Comparison of ENCODE assay signal across 25 cellular contexts in genomic region chr7:156009569-156009968, GRCh38.
DNase-seq lines count a peak whose midpoint lies in the region; ATAC-seq, FAIRE-seq and TF ChIP-seq lines count a peak whose summit lies in the region.
"Had no signal": no experiment of that assay in that cellular context is flagged by ENCODE, and none has a peak within 500 bp of the region (broad histone marks: within the 10 kb centered on the region; RNA-seq: fewer than 3 reads in every experiment).

No MANE protein-coding gene starts in this region.

- H3K4me3 ChIP-seq in HEK293 (ENCODE audit: low read depth, low read length) (no peak overlapping the region), K562 (no peak overlapping the region), tibial nerve (no peak overlapping the region)
- H3K4me3 ChIP-seq: BLaER1, GM12878 had no signal

- peak; percentile 88 for FAIRE-seq in A204.1 (lab: Jason Lieb, UNC)
- no peak for FAIRE-seq in K562 (lab: Jason Lieb, UNC)
- FAIRE-seq: GM12878, GM12892, GM18507 had no signal

- DNase-seq in K562 (ENCODE audit: extremely low read depth in 1 of 4, low spot score in 3 of 4): no peak
- no peak for DNase-seq in tibial nerve (ENCODE audit: low spot score in 2 of 2)
- DNase-seq in amygdala (lab: John Stamatoyannopoulos, UW): no peak
- DNase-seq in NCI-H1048 (lab: John Stamatoyannopoulos, UW): no peak
- DNase-seq: ACHN; BE2C; C1 segment of cervical spinal cord; CD4-positive, alpha-beta memory T cell; CD4-positive, CD25-positive, alpha-beta regulatory T cell; CD8-positive, alpha-beta memory T cell; COR-L47; DMS 273 treated with DMSO at 0.1 percent for 48 hours; DMS153; DMS53; DMS79; DND-41; EL; GDM1 had no signal

- H4K20me1 ChIP-seq in K562 (replicated peaks; ENCODE audit: control insufficient read depth, insufficient read depth, low read length): no peaks in the 10 kb centered on the region; the same call in 1 of the 2 replicates
- H4K20me1 ChIP-seq: BLaER1 had no signal

- no peak overlapping the region for H3K9ac ChIP-seq in K562 (ENCODE audit: insufficient read depth in 1 of 2, low read depth in 2 of 2, low read length in 2 of 2)
- H3K9ac ChIP-seq: BLaER1 had no signal

- H3K36me3 ChIP-seq in HEK293 (ENCODE audit: control insufficient read depth in 2 of 2, insufficient read depth in 1 of 2, low read length in 2 of 2): no peaks in the 10 kb centered on the region
- no peaks in the 10 kb centered on the region for H3K36me3 ChIP-seq in K562 (ENCODE audit: control insufficient read depth, insufficient read depth, low read length)
- no peaks in the 10 kb centered on the region for H3K36me3 ChIP-seq in tibial nerve
- H3K36me3 ChIP-seq: BE2C, BLaER1 had no signal

- 3% methylated on average over 1 of the region's 1 CpG for WGBS in K562 (ENCODE audit: insufficient coverage, low coverage, missing lambda C conversion rate)
- 77 to 81% methylated on average over 1 of the region's 1 CpG for WGBS in tibial nerve, 2 donors

- no peak overlapping the region for H3K27ac ChIP-seq in HEK293 (ENCODE audit: extremely low read depth, low read depth, low read length)
- no peak overlapping the region for H3K27ac ChIP-seq in K562 (ENCODE audit: extremely low read depth, low read depth, low read length)
- H3K27ac ChIP-seq in tibial nerve: peak overlapping the region in 3 of 4 donors; percentile 42 to 45 (median 44)
- H3K27ac ChIP-seq: BLaER1 had no signal

- H3K27me3 ChIP-seq in K562 (ENCODE audit: control insufficient read depth in 2 of 2, insufficient read depth in 2 of 2, low read length in 2 of 2) (peaks cover 7 to 18% of the 10 kb centered on the region in 2 experiments; a peak in 4 of 5 replicates), tibial nerve (no peaks in the 10 kb centered on the region)
- H3K27me3 ChIP-seq: BLaER1 had no signal

- CTCF ChIA-PET in HEK293 (lab: Yijun Ruan, JAX): no interaction called here
- CTCF ChIA-PET in K562 (lab: Yijun Ruan, JAX; ENCODE audit: low intra/inter-chr PET ratio): no interaction called here

- no peak for TF ChIP-seq CTCF in HEK293 (tag by site-specific recombination; IDR thresholded peaks at IDR 0.05)
- TF ChIP-seq CTCF in K562 (IDR thresholded peaks at IDR 0.05 in 2 of 3, conservative IDR thresholded peaks at IDR 0.05 in 1 of 3; ENCODE audit: insufficient read depth in 2 of 3, low read depth in 1 of 3, low read length in 3 of 3): no peak
- TF ChIP-seq CTCF in tibial nerve (IDR thresholded peaks at IDR 0.05): no peak

- H3K4me1 ChIP-seq in HEK293 (ENCODE audit: control insufficient read depth, insufficient read depth, low read length) (no peaks in the 10 kb centered on the region), K562 (replicated peaks in 1 of 2; ENCODE audit: control insufficient read depth in 2 of 2, insufficient read depth in 2 of 2, low read length in 2 of 2) (no peaks in the 10 kb centered on the region), tibial nerve (no peaks in the 10 kb centered on the region)
- H3K4me1 ChIP-seq: BE2C had no signal

- TF ChIP-seq EP300 in K562 (IDR thresholded peaks at IDR 0.05; ENCODE audit: low read length) (no peak), tibial nerve (IDR thresholded peaks at IDR 0.05) (no peak)

- H3K9me1 ChIP-seq in K562 (ENCODE audit: control insufficient read depth, insufficient read depth, low read length): no peaks in the 10 kb centered on the region

- no peak for TF ChIP-seq RAD21 in K562 (CRISPR knock-in tag; conservative IDR thresholded peaks at IDR 0.05 in 1 of 2, IDR thresholded peaks at IDR 0.05 in 1 of 2)

- no peak overlapping the region for H3K4me2 ChIP-seq in K562 (ENCODE audit: insufficient read depth, low read length)
- H3K4me2 ChIP-seq: BLaER1 had no signal

- BruUV-seq in K562 (replicated peaks; lab: Mats Ljungman, UMichigan): no TSS peak

- intact Hi-C loops in K562 (cut with micrococcal nuclease): no loop called here

- no peaks in the 10 kb centered on the region for H3K9me3 ChIP-seq in HEK293 (ENCODE audit: control insufficient read depth, insufficient read depth, low read depth, low read length)
- 0 out of 2 replicates have a peak, but pooled peaks cover 1% of the 10 kb centered on the region for H3K9me3 ChIP-seq in K562 (replicated peaks; ENCODE audit: control insufficient read depth, insufficient read depth, low read depth, low read length)
- H3K9me3 ChIP-seq in tibial nerve: peaks cover 0 to 24% (median 0%) of the 10 kb centered on the region in 4 donors
- H3K9me3 ChIP-seq: BE2C had no signal

- TF ChIP-seq POLR2A in K562 (conservative IDR thresholded peaks at IDR 0.05) (no peak), tibial nerve (IDR thresholded peaks at IDR 0.05) (no peak)

- ATAC-seq in K562 (no peak), HG02884 (IDR thresholded peaks at IDR 0.05; ENCODE audit: unreplicated experiment) (no peak)
- ATAC-seq: GM12878 had no signal

- H3K79me2 ChIP-seq in K562 (ENCODE audit: control insufficient read depth, insufficient read depth, low read length): no peaks in the 10 kb centered on the region

- POLR2A ChIA-PET in HEK293 (lab: Yijun Ruan, JAX): no interaction called here
- POLR2A ChIA-PET in K562 (lab: Yijun Ruan, JAX): no interaction called here

- in situ Hi-C loops in K562 (cut with MboI): no loop called here

- H2AFZ ChIP-seq in K562 (ENCODE audit: low read depth, low read length): no peak overlapping the region

TF ChIP-seq in HEK293, 187 proteins besides CTCF, POLR2A, EP300 and RAD21:
- TF ChIP-seq ATF2 (tag by site-specific recombination; IDR thresholded peaks at IDR 0.05; ENCODE audit: low read depth) (peak; percentile 62; the same call in 1 of the 2 replicates), ZNF169 (tag by site-specific recombination; IDR thresholded peaks at IDR 0.05) (no peak)
- TF ChIP-seq, protein P1, sequence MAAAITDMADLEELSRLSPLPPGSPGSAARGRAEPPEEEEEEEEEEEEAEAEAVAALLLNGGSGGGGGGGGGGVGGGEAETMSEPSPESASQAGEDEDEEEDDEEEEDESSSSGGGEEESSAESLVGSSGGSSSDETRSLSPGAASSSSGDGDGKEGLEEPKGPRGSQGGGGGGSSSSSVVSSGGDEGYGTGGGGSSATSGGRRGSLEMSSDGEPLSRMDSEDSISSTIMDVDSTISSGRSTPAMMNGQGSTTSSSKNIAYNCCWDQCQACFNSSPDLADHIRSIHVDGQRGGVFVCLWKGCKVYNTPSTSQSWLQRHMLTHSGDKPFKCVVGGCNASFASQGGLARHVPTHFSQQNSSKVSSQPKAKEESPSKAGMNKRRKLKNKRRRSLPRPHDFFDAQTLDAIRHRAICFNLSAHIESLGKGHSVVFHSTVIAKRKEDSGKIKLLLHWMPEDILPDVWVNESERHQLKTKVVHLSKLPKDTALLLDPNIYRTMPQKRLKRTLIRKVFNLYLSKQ (tag by site-specific recombination; IDR thresholded peaks at IDR 0.05; ENCODE audit: borderline replicate concordance): no peak

TF ChIP-seq in K562, 482 proteins besides CTCF, POLR2A, EP300 and RAD21:
- no peak for TF ChIP-seq SMC3 (conservative IDR thresholded peaks at IDR 0.05; ENCODE audit: insufficient read depth, low read depth, low read length)
- no peak for TF ChIP-seq SMAD2 (IDR thresholded peaks at IDR 0.05; ENCODE audit: low read depth, low read length)
- TF ChIP-seq ATF1 (CRISPR knock-in tag; IDR thresholded peaks at IDR 0.05): no peak
- peak; percentile 52; the same call in 1 of the 2 replicates for TF ChIP-seq ATF1 (tag; IDR thresholded peaks at IDR 0.05)
- no peak for TF ChIP-seq ZFX (CRISPR knock-in tag; IDR thresholded peaks at IDR 0.05)

Comparison
In these comparisons a context has a peak if more than half of its experiments do, and no peak if none do; other contexts are left out.
1. H3K27ac ChIP-seq: peak in tibial nerve (3 of 4); none in HEK293 (single experiment) and K562 (single experiment).